21 cellular contexts compared by ENCODE assay signal in genomic region chr15:82100116-82100795, GRCh38. TPM values are rescaled to one million over a fixed set of nuclear protein-coding genes. Genes with fewer than 3 reads are reported as not detected.
DNase-seq lines count a peak whose midpoint lies in the region; ATAC-seq and TF ChIP-seq lines count a peak whose summit lies in the region.
"Had no signal": no experiment of that assay in that cellular context is flagged by ENCODE, and none has a peak within 500 bp of the region (broad histone marks: within the 10 kb centered on the region; RNA-seq: fewer than 3 reads in every experiment).

No MANE protein-coding gene starts in this region.

- TF ChIP-seq CTCF in WTC11 (IDR thresholded peaks at IDR 0.05): no peak
- TF ChIP-seq CTCF in smooth muscle cell (IDR thresholded peaks at IDR 0.05; ENCODE audit: borderline replicate concordance, insufficient read depth, poor library complexity, severe bottlenecking): no peak

- H3K27me3 ChIP-seq in smooth muscle cell (ENCODE audit: low read depth): no peaks in the 10 kb centered on the region
- H3K27me3 ChIP-seq: body of pancreas, right lobe of liver, thyroid gland had no signal

- CTCF ChIA-PET in WTC11 (lab: Charles Lee): interaction anchor here (0.6 to 2.8 kb wide), 12 partner anchors 8 to 690 kb away, joined by 3 to 28 read pairs (median 3); partner anchors contain the start of genes EFL1 and SAXO2

- peaks cover 5% of the 10 kb centered on the region for H3K27me3 Mint-ChIP-seq in WTC11 (ENCODE audit: low read depth)

- peak overlapping the region; percentile 32 for H3K27ac ChIP-seq in smooth muscle cell (ENCODE audit: low read depth)
- H3K27ac ChIP-seq: 22Rv1, body of pancreas, right lobe of liver, thyroid gland had no signal

- H3K4me1 ChIP-seq in smooth muscle cell (ENCODE audit: low read depth): peaks cover 9% of the 10 kb centered on the region
- H3K4me1 ChIP-seq: right lobe of liver, thyroid gland had no signal

- peak overlapping the region; percentile 31 for H3K4me2 ChIP-seq in smooth muscle cell

- no peaks in the 10 kb centered on the region for H3F3A ChIP-seq in smooth muscle cell (ENCODE audit: low read depth)

- H3K36me3 ChIP-seq in smooth muscle cell (ENCODE audit: low read depth): no peaks in the 10 kb centered on the region
- H3K36me3 ChIP-seq: right lobe of liver, thyroid gland had no signal

- peaks cover 31% of the 10 kb centered on the region for H3K4me1 Mint-ChIP-seq in WTC11
- H3K4me1 Mint-ChIP-seq: CD4-positive, alpha-beta memory T cell had no signal

- H4K20me1 ChIP-seq in smooth muscle cell (ENCODE audit: low read depth): no peaks in the 10 kb centered on the region

- peak; percentile 81 for ATAC-seq in WTC11
- ATAC-seq: body of pancreas, right lobe of liver had no signal

- no peak overlapping the region for H3K9ac ChIP-seq in smooth muscle cell (ENCODE audit: low read depth)

- H3K36me3 Mint-ChIP-seq in WTC11: no peaks in the 10 kb centered on the region
- H3K36me3 Mint-ChIP-seq: CD4-positive, alpha-beta memory T cell had no signal

- no peak overlapping the region for H3K4me3 Mint-ChIP-seq in WTC11
- H3K4me3 Mint-ChIP-seq: activated naive CD4-positive, alpha-beta T cell treated with anti-CD3 and anti-CD28 coated beads for 36 hours; CD4-positive, alpha-beta memory T cell; T-helper 1 cell treated with Interleukin-12 subunit alpha and Interleukin-12 subunit beta and Interleukin-4 antibody, amounts not matched to agents 30 μg/mL and 1 μg/mL, for 36 hours had no signal

- POLR2A ChIA-PET in WTC11 (lab: Charles Lee): no interaction called here

- peak overlapping the region; percentile 83 for H3K27ac Mint-ChIP-seq in WTC11
- H3K27ac Mint-ChIP-seq: activated naive CD4-positive, alpha-beta T cell treated with anti-CD3 and anti-CD28 coated beads for 36 hours; T-helper 1 cell treated with Interleukin-12 subunit alpha and Interleukin-12 subunit beta and Interleukin-4 antibody, amounts not matched to agents 30 μg/mL and 1 μg/mL, for 36 hours had no signal

- peak; percentile 6 for DNase-seq in NCI-H2107 treated with DMSO at 0.1 percent for 48 hours (lab: John Stamatoyannopoulos, UW; ENCODE audit: unreplicated experiment)
- DNase-seq in NCI-H2107 (lab: John Stamatoyannopoulos, UW): no peak
- no peak for DNase-seq in WTC11 (ENCODE audit: low spot score)
- peak; percentile 27 for DNase-seq in iPS-NIHi7 (ENCODE audit: extremely low spot score)
- no peak for DNase-seq in smooth muscle cell (lab: John Stamatoyannopoulos, UW; ENCODE audit: unreplicated experiment)
- no peak for DNase-seq in NCI-H1436 treated with DMSO at 0.1 percent for 48 hours (lab: John Stamatoyannopoulos, UW)
- no peak for DNase-seq in T-helper 1 cell
- DNase-seq in Ammon's horn (ENCODE audit: low spot score): no peak
- DNase-seq: activated CD4-positive, CD25-positive, alpha-beta regulatory T cell treated with anti-CD3 and anti-CD28 coated beads, Interleukin-2, amount 50 U/mL, for 72 hours; activated naive CD4-positive, alpha-beta T cell treated with anti-CD3 and anti-CD28 coated beads for 36 hours; body of pancreas; CD4-positive, alpha-beta memory T cell; effector memory CD4-positive, alpha-beta T cell; foreskin melanocyte; NCI-H2081 treated with DMSO at 0.1 percent for 48 hours; right lobe of liver; Right ventricle myocardium superior; stimulated activated CD4-positive, alpha-beta T cell treated with anti-CD3 and anti-CD28 coated beads, Interleukin-4, amount 100 ng/mL, for 24 hours; thyroid gland had no signal

- no peak overlapping the region for H3K4me3 ChIP-seq in smooth muscle cell
- H3K4me3 ChIP-seq: body of pancreas, right lobe of liver, thyroid gland had no signal

- no peaks in the 10 kb centered on the region for H3K9me3 Mint-ChIP-seq in WTC11
- H3K9me3 Mint-ChIP-seq: activated naive CD4-positive, alpha-beta T cell treated with anti-CD3 and anti-CD28 coated beads for 36 hours; CD4-positive, alpha-beta memory T cell; T-helper 1 cell treated with Interleukin-12 subunit alpha and Interleukin-12 subunit beta and Interleukin-4 antibody, amounts not matched to agents 30 μg/mL and 1 μg/mL, for 36 hours had no signal

- 45% methylated on average over 9 of the region's 9 CpGs for WGBS in smooth muscle cell (ENCODE audit: low lambda C conversion rate)

- peak overlapping the region; percentile 12 for H2AFZ ChIP-seq in smooth muscle cell (ENCODE audit: low read depth)

- no peaks in the 10 kb centered on the region for H3K9me3 ChIP-seq in smooth muscle cell (replicated peaks; ENCODE audit: low read depth)
- H3K9me3 ChIP-seq: body of pancreas, right lobe of liver, thyroid gland had no signal

- no peaks in the 10 kb centered on the region for H3K79me2 ChIP-seq in smooth muscle cell (ENCODE audit: low read depth)

TF ChIP-seq in WTC11, 78 proteins besides CTCF, POLR2A, EP300 and RAD21:
- TF ChIP-seq GTF2I (CRISPR knock-in tag; conservative IDR thresholded peaks at IDR 0.05) (no peak), ETV6 (CRISPR knock-in tag; IDR thresholded peaks at IDR 0.05) (0 out of 2 replicates have a peak, but pooled peaks have one; percentile 16)
TF ChIP-seq in WTC11: peak in this region for 1.

RNA-seq across cellular contexts. Expression of gene MEX3B, which starts 54.4 kb away (rescaled TPM):
- total RNA-seq in WTC11 (2021) (8.5 to 8.9 TPM (median 8.8 TPM) in 3 replicates), smooth muscle cell (11.8 and 13.7 TPM in 2 replicates)
- polyA plus RNA-seq in smooth muscle cell: 4.9 and 7.5 TPM in 2 replicates
- polyA plus RNA-seq: CD4-positive, alpha-beta memory T cell had no signal

Comparison
In these comparisons a context has a peak if more than half of its experiments do, and no peak if none do; other contexts are left out.
1. DNase-seq: peak in NCI-H2107 treated with DMSO at 0.1 percent for 48 hours (single experiment) and iPS-NIHi7 (single experiment); none in NCI-H2107 (single experiment), WTC11 (single experiment), smooth muscle cell (single experiment), NCI-H1436 treated with DMSO at 0.1 percent for 48 hours (single experiment), T-helper 1 cell (0 of 5) and Ammon's horn (single experiment).